20 cellular contexts compared by ENCODE assay signal in the genomic region with DNA sequence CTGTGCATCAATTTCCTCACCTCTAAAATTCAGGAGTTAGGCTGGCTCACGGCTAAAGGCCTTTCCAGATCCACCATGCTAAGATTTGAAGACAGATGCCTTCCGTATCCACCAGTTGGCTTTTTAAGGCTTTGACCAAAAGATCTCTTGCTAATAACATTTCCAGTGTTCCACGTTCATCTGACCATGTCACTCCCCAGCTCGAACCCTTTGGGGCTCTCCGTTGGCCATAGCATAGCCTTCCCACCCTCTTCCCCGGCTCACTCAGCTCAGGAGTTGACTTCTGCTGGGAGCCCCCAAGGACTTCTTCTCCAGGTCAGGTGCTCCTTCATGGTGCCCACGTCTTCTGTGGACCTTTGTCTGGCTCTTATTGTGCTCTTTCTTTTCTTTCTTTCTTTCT. TPM values are rescaled to one million over a fixed set of nuclear protein-coding genes. Genes with fewer than 3 reads are reported as not detected.
DNase-seq lines count a peak whose midpoint lies in the region; ATAC-seq and TF ChIP-seq lines count a peak whose summit lies in the region.
"Had no signal": no experiment of that assay in that cellular context is flagged by ENCODE, and none has a peak within 500 bp of the region (broad histone marks: within the 10 kb centered on the region; RNA-seq: fewer than 3 reads in every experiment).

No MANE protein-coding gene starts in this region.

- H3K27me3 Mint-ChIP-seq in glutamatergic neuron (ENCODE audit: unreplicated experiment): peaks cover 2% of the 10 kb centered on the region
- no peaks in the 10 kb centered on the region for H3K27me3 Mint-ChIP-seq in activated CD8-positive, alpha-beta memory T cell treated with anti-CD3 and anti-CD28 coated beads, Interleukin-2, amount 10 ng/mL, durations not matched to agents 7 days and 5 days
- H3K27me3 Mint-ChIP-seq: B cell; CD4-positive, alpha-beta T cell had no signal

- ATAC-seq in activated CD8-positive, alpha-beta memory T cell treated with anti-CD3 and anti-CD28 coated beads, Interleukin-2, amount 10 ng/mL, durations not matched to agents 7 days and 5 days: no peak
- no peak for ATAC-seq in HG03457 (IDR thresholded peaks at IDR 0.05; ENCODE audit: unreplicated experiment)
- ATAC-seq: GM12878, HCT116 had no signal

- peaks cover 3% of the 10 kb centered on the region for H3K9me3 Mint-ChIP-seq in glutamatergic neuron (ENCODE audit: unreplicated experiment)
- no peaks in the 10 kb centered on the region for H3K9me3 Mint-ChIP-seq in activated CD8-positive, alpha-beta memory T cell treated with anti-CD3 and anti-CD28 coated beads, Interleukin-2, amount 10 ng/mL, durations not matched to agents 7 days and 5 days (ENCODE audit: low read depth)
- H3K9me3 Mint-ChIP-seq: CD4-positive, alpha-beta T cell; H9 had no signal

- CTCF ChIA-PET in activated CD8-positive, alpha-beta memory T cell treated with anti-CD3 and anti-CD28 coated beads, Interleukin-2, amount 10 ng/mL, durations not matched to agents 7 days and 5 days (lab: Charles Lee): no interaction called here

- peaks cover 4% of the 10 kb centered on the region for H3K9me3 ChIP-seq in WERI-Rb-1 (ENCODE audit: severe bottlenecking)

- TF ChIP-seq CTCF in WERI-Rb-1 (IDR thresholded peaks at IDR 0.05; ENCODE audit: low read depth, low read length): no peak
- TF ChIP-seq CTCF in glutamatergic neuron (IDR thresholded peaks at IDR 0.05; ENCODE audit: partially characterized antibody, unreplicated experiment): no peak

- H3K4me3 Mint-ChIP-seq in glutamatergic neuron (ENCODE audit: unreplicated experiment): peak overlapping the region; percentile 25
- no peak overlapping the region for H3K4me3 Mint-ChIP-seq in activated CD8-positive, alpha-beta memory T cell treated with anti-CD3 and anti-CD28 coated beads, Interleukin-2, amount 10 ng/mL, durations not matched to agents 7 days and 5 days
- H3K4me3 Mint-ChIP-seq: B cell; CD14-positive monocyte; CD4-positive, alpha-beta T cell; CD8-positive, alpha-beta memory T cell; H9 had no signal

- H3K27me3 ChIP-seq in WERI-Rb-1 (ENCODE audit: insufficient read depth, low read depth, severe bottlenecking): no peaks in the 10 kb centered on the region
- H3K27me3 ChIP-seq: BLaER1 treated with 17β-estradiol and CSF1 and Interleukin-3, amounts not matched to agents 10 nM and 100 nM had no signal

- DNase-seq in NCI-H1694 treated with DMSO at 0.1 percent for 48 hours (lab: John Stamatoyannopoulos, UW) (peak; percentile 78), NCI-H1694 (lab: John Stamatoyannopoulos, UW) (no peak), WERI-Rb-1 (no peak), glutamatergic neuron (no peak)
- no peak for DNase-seq in activated CD8-positive, alpha-beta memory T cell treated with anti-CD3 and anti-CD28 coated beads, Interleukin-2, amount 10 ng/mL, durations not matched to agents 7 days and 5 days
- DNase-seq: CD4-positive, alpha-beta T cell; CD8-positive, alpha-beta memory T cell; DMS79; EL; GDM1; GM23248; H9 had no signal

- no peak overlapping the region for H3K4me3 ChIP-seq in WERI-Rb-1 (ENCODE audit: low read depth, low read length)
- H3K4me3 ChIP-seq: BLaER1 treated with 17β-estradiol and CSF1 and Interleukin-3, amounts not matched to agents 10 nM and 100 nM; GM12878; GM23248 had no signal

- H3K27ac Mint-ChIP-seq in glutamatergic neuron (ENCODE audit: unreplicated experiment): peak overlapping the region; percentile 62
- H3K27ac Mint-ChIP-seq in activated CD8-positive, alpha-beta memory T cell treated with anti-CD3 and anti-CD28 coated beads, Interleukin-2, amount 10 ng/mL, durations not matched to agents 7 days and 5 days: no peak overlapping the region
- H3K27ac Mint-ChIP-seq: B cell; CD14-positive monocyte; CD4-positive, alpha-beta T cell; CD8-positive, alpha-beta memory T cell; H9 had no signal

- no peaks in the 10 kb centered on the region for H3K36me3 ChIP-seq in WERI-Rb-1
- H3K36me3 ChIP-seq: BLaER1 treated with 17β-estradiol and CSF1 and Interleukin-3, amounts not matched to agents 10 nM and 100 nM had no signal

- peaks cover 8% of the 10 kb centered on the region for H3K4me1 Mint-ChIP-seq in glutamatergic neuron (ENCODE audit: low read depth, unreplicated experiment)
- H3K4me1 Mint-ChIP-seq in activated CD8-positive, alpha-beta memory T cell treated with anti-CD3 and anti-CD28 coated beads, Interleukin-2, amount 10 ng/mL, durations not matched to agents 7 days and 5 days: no peaks in the 10 kb centered on the region
- H3K4me1 Mint-ChIP-seq: B cell; CD14-positive monocyte; CD8-positive, alpha-beta memory T cell had no signal

- no peaks in the 10 kb centered on the region for H3K36me3 Mint-ChIP-seq in glutamatergic neuron (ENCODE audit: unreplicated experiment)
- H3K36me3 Mint-ChIP-seq in activated CD8-positive, alpha-beta memory T cell treated with anti-CD3 and anti-CD28 coated beads, Interleukin-2, amount 10 ng/mL, durations not matched to agents 7 days and 5 days: no peaks in the 10 kb centered on the region
- H3K36me3 Mint-ChIP-seq: CD14-positive monocyte; CD8-positive, alpha-beta memory T cell had no signal

- peak overlapping the region; percentile 78 for H3K27ac ChIP-seq in WERI-Rb-1
- H3K27ac ChIP-seq: 22Rv1; BLaER1 treated with 17β-estradiol and CSF1 and Interleukin-3, amounts not matched to agents 10 nM and 100 nM; GM23248 had no signal

RNA-seq across cellular contexts. Expression of a gene that starts 53.3 kb away (rescaled TPM):
- 43.8 TPM for total RNA-seq in glutamatergic neuron (ENCODE audit: unreplicated experiment)
- not detected for total RNA-seq in activated CD8-positive, alpha-beta memory T cell treated with anti-CD3 and anti-CD28 coated beads, Interleukin-2, amount 10 ng/mL, durations not matched to agents 7 days and 5 days
- total RNA-seq: B cell; CD8-positive, alpha-beta memory T cell; GM12878; GM23248; H4 had no signal

Comparison
In these comparisons a context has a peak if more than half of its experiments do, and no peak if none do; other contexts are left out.
1. RNA of a gene that starts 53.3 kb away (total RNA-seq): 43.8 TPM in glutamatergic neuron (single experiment); not detected in activated CD8-positive, alpha-beta memory T cell treated with anti-CD3 and anti-CD28 coated beads, Interleukin-2, amount 10 ng/mL, durations not matched to agents 7 days and 5 days; every median in the first group is over 10 times any median in the second.